ENCODE assay signal across 31 cellular contexts in genomic region chr11:17788084-17788483, GRCh38. TPM values are rescaled to one million over a fixed set of nuclear protein-coding genes. Genes with fewer than 3 reads are reported as not detected.
"Had no signal": no experiment of that assay in that cellular context is flagged by ENCODE, and none has a peak within 500 bp of the region (broad histone marks: within the 10 kb centered on the region; RNA-seq: fewer than 3 reads in every experiment).

No MANE protein-coding gene starts in this region.

- H3K36me3 ChIP-seq: colonic mucosa had no signal

- H3K9me3 ChIP-seq: body of pancreas, colonic mucosa had no signal

- H3K4me1 ChIP-seq: body of pancreas, colonic mucosa had no signal

- ATAC-seq: activated CD4-positive, CD25-positive, alpha-beta regulatory T cell treated with anti-CD3 and anti-CD28 coated beads, Interleukin-2, amount 50 U/mL, for 24 hours; activated CD8-positive, alpha-beta T cell treated with anti-CD3 and anti-CD28 coated beads for 36 hours; activated naive CD4-positive, alpha-beta T cell treated with anti-CD3 and anti-CD28 coated beads, Interleukin-2, amount 50 U/mL, for 72 hours; activated T-cell treated with anti-CD3 and anti-CD28 coated beads, Interleukin-2, amount 50 U/mL, for 4 hours; activated T-helper 17 cell treated with anti-CD3 and anti-CD28 coated beads, Interleukin-2, amount 50 U/mL, for 72 hours; body of pancreas; esophagus mucosa; T-helper 17 cell had no signal

- H3K4me3 ChIP-seq: body of pancreas, colonic mucosa had no signal

- FAIRE-seq: endometrium, endothelial cell of umbilical vein, frontal cortex had no signal

- H3K27me3 ChIP-seq: body of pancreas, colonic mucosa had no signal

- DNase-seq: activated B cell treated with CpG ODN at 0.5 μM for 24 hours; activated CD4-positive, alpha-beta T cell treated with anti-CD3 and anti-CD28 coated beads for 48 hours; activated CD4-positive, alpha-beta T cell treated with anti-CD3 and anti-CD28 coated beads, Interleukin-2, amount 50 U/mL, for 1 hour; activated CD4-positive, alpha-beta T cell treated with anti-CD3 and anti-CD28 coated beads, Interleukin-2, amount 50 U/mL, for 48 hours; activated CD8-positive, alpha-beta memory T cell treated with anti-CD3 and anti-CD28 coated beads for 24 hours; activated CD8-positive, alpha-beta T cell treated with anti-CD3 and anti-CD28 coated beads for 36 hours; activated gamma-delta T cell; activated naive CD4-positive, alpha-beta T cell; activated naive CD4-positive, alpha-beta T cell treated with anti-CD3 and anti-CD28 coated beads, Interleukin-2, amount 10 ng/mL, durations not matched to agents 7 days and 5 days; activated naive CD8-positive, alpha-beta T cell treated with anti-CD3 and anti-CD28 coated beads, Interleukin-2, amount 10 ng/mL, durations not matched to agents 7 days and 5 days; activated T-cell treated with anti-CD3 and anti-CD28 coated beads, Interleukin-2, amount 50 U/mL, for 4 hours; anterior cingulate cortex; body of pancreas; caudate nucleus; colonic mucosa; effector CD8-positive, alpha-beta T cell; foreskin fibroblast; head of caudate nucleus; T-helper 1 cell; T-helper 17 cell; T1000; WERI-Rb-1 had no signal

- H3K27ac ChIP-seq: body of pancreas, colonic mucosa, WERI-Rb-1 had no signal

RNA-seq across cellular contexts. Expression of gene KCNC1, which starts 53.5 kb away (rescaled TPM):
- total RNA-seq: activated B cell treated with CpG ODN at 0.5 μM for 24 hours; activated CD8-positive, alpha-beta T cell treated with anti-CD3 and anti-CD28 coated beads for 36 hours; activated naive CD4-positive, alpha-beta T cell treated with anti-CD3 and anti-CD28 coated beads, Interleukin-2, amount 50 U/mL, for 72 hours; activated naive CD8-positive, alpha-beta T cell treated with anti-CD3 and anti-CD28 coated beads, Interleukin-2, amount 10 ng/mL, durations not matched to agents 7 days and 5 days; activated T-cell treated with anti-CD3 and anti-CD28 coated beads, Interleukin-2, amount 50 U/mL, for 4 hours; activated T-helper 17 cell treated with anti-CD3 and anti-CD28 coated beads, Interleukin-2, amount 50 U/mL, for 72 hours; dermis microvascular lymphatic vessel endothelial cell; endothelial cell of umbilical vein; epithelial cell of proximal tubule; esophagus mucosa; T-helper 17 cell had no signal
- polyA plus RNA-seq: endothelial cell of umbilical vein had no signal
